In genomic region chr3:153164009-153164550, GRCh38 we compare ENCODE assay signal across 8 cellular contexts. TPM values are rescaled to one million over a fixed set of nuclear protein-coding genes. Genes with fewer than 3 reads are reported as not detected.
DNase-seq lines count a peak whose midpoint lies in the region; ATAC-seq and TF ChIP-seq lines count a peak whose summit lies in the region.

No MANE protein-coding gene starts in this region.

- CTCF ChIA-PET in activated CD4-positive, alpha-beta T cell treated with anti-CD3 and anti-CD28 coated beads, Interleukin-2, amount 10 ng/mL, durations not matched to agents 7 days and 5 days (lab: Charles Lee): interaction anchor here (1.6 kb wide), 2 partner anchors 57 to 467 kb away, joined by 3 to 4 read pairs; no protein-coding TSS in a partner anchor

- H3K4me1 Mint-ChIP-seq in activated CD4-positive, alpha-beta T cell treated with anti-CD3 and anti-CD28 coated beads, Interleukin-2, amount 10 ng/mL, durations not matched to agents 7 days and 5 days: peaks cover 56% of the 10 kb centered on the region
- peaks cover 36% of the 10 kb centered on the region for H3K4me1 Mint-ChIP-seq in activated naive CD8-positive, alpha-beta T cell treated with anti-CD3 and anti-CD28 coated beads, Interleukin-2, amount 10 ng/mL, durations not matched to agents 7 days and 5 days

- no peaks in the 10 kb centered on the region for H3K9me3 Mint-ChIP-seq in activated CD4-positive, alpha-beta T cell treated with anti-CD3 and anti-CD28 coated beads, Interleukin-2, amount 10 ng/mL, durations not matched to agents 7 days and 5 days
- no peaks in the 10 kb centered on the region for H3K9me3 Mint-ChIP-seq in activated naive CD8-positive, alpha-beta T cell treated with anti-CD3 and anti-CD28 coated beads, Interleukin-2, amount 10 ng/mL, durations not matched to agents 7 days and 5 days

- intact Hi-C loops in left lung (cut with DNase I): loop anchor here in 1 of 2 donors (5.0 to 10.0 kb wide), 3 partner anchors 119 to 603 kb away; no protein-coding TSS in a partner anchor

- peaks cover 44% of the 10 kb centered on the region for H3K36me3 Mint-ChIP-seq in activated CD4-positive, alpha-beta T cell treated with anti-CD3 and anti-CD28 coated beads, Interleukin-2, amount 10 ng/mL, durations not matched to agents 7 days and 5 days (ENCODE audit: low read depth)
- peaks cover 5% of the 10 kb centered on the region for H3K36me3 Mint-ChIP-seq in activated naive CD8-positive, alpha-beta T cell treated with anti-CD3 and anti-CD28 coated beads, Interleukin-2, amount 10 ng/mL, durations not matched to agents 7 days and 5 days

- H3K4me3 Mint-ChIP-seq in activated CD4-positive, alpha-beta T cell treated with anti-CD3 and anti-CD28 coated beads, Interleukin-2, amount 10 ng/mL, durations not matched to agents 7 days and 5 days: peak overlapping the region; percentile 99
- H3K4me3 Mint-ChIP-seq in activated naive CD8-positive, alpha-beta T cell treated with anti-CD3 and anti-CD28 coated beads, Interleukin-2, amount 10 ng/mL, durations not matched to agents 7 days and 5 days: peak overlapping the region; percentile 96

- no peaks in the 10 kb centered on the region for H3K9me3 ChIP-seq in left lung
- H3K9me3 ChIP-seq in thymus (ENCODE audit: control insufficient read depth): peaks cover 1% of the 10 kb centered on the region

- ATAC-seq in activated naive CD8-positive, alpha-beta T cell treated with anti-CD3 and anti-CD28 coated beads, Interleukin-2, amount 10 ng/mL, durations not matched to agents 7 days and 5 days (ENCODE audit: low read depth): no peak
- ATAC-seq in left lung: no peak

- 45% methylated on average over 3 of the region's 3 CpGs for WGBS in thymus

- H3K36me3 ChIP-seq in left lung (peaks cover 0 to 2% of the 10 kb centered on the region in 2 donors), thymus (ENCODE audit: control insufficient read depth, insufficient read depth) (no peaks in the 10 kb centered on the region)

- H3K27ac ChIP-seq in left lung (peak overlapping the region in 1 of 2 donors; percentile 97), thymus (ENCODE audit: low read depth) (no peak overlapping the region)

- H3K27ac Mint-ChIP-seq in activated CD4-positive, alpha-beta T cell treated with anti-CD3 and anti-CD28 coated beads, Interleukin-2, amount 10 ng/mL, durations not matched to agents 7 days and 5 days: peak overlapping the region; percentile 99
- peak overlapping the region; percentile 87 for H3K27ac Mint-ChIP-seq in activated naive CD8-positive, alpha-beta T cell treated with anti-CD3 and anti-CD28 coated beads, Interleukin-2, amount 10 ng/mL, durations not matched to agents 7 days and 5 days

- no peaks in the 10 kb centered on the region for H3K27me3 Mint-ChIP-seq in activated CD4-positive, alpha-beta T cell treated with anti-CD3 and anti-CD28 coated beads, Interleukin-2, amount 10 ng/mL, durations not matched to agents 7 days and 5 days
- no peaks in the 10 kb centered on the region for H3K27me3 Mint-ChIP-seq in activated naive CD8-positive, alpha-beta T cell treated with anti-CD3 and anti-CD28 coated beads, Interleukin-2, amount 10 ng/mL, durations not matched to agents 7 days and 5 days

- H3K4me3 ChIP-seq in left lung (peak overlapping the region; percentile 87 to 90), thymus (ENCODE audit: low read length) (peak overlapping the region; percentile 90)

- peaks cover 22 to 58% of the 10 kb centered on the region in 2 donors for H3K4me1 ChIP-seq in left lung
- H3K4me1 ChIP-seq in thymus (ENCODE audit: control insufficient read depth, insufficient read depth, low read length): peaks cover 10% of the 10 kb centered on the region

- DNase-seq in activated CD4-positive, alpha-beta T cell treated with anti-CD3 and anti-CD28 coated beads, Interleukin-2, amount 10 ng/mL, durations not matched to agents 7 days and 5 days: no peak
- DNase-seq in activated CD4-positive, alpha-beta T cell treated with anti-CD3 and anti-CD28 coated beads, Interleukin-2, amount 50 U/mL, for 1 hour: no peak
- DNase-seq in activated naive CD8-positive, alpha-beta T cell treated with anti-CD3 and anti-CD28 coated beads, Interleukin-2, amount 10 ng/mL, durations not matched to agents 7 days and 5 days: no peak
- DNase-seq in left lung (no peak), AG08396 (ENCODE audit: low spot score) (no peak), GF-D8 (lab: John Stamatoyannopoulos, UW) (no peak), GOT3 (lab: John Stamatoyannopoulos, UW) (no peak)

- no peaks in the 10 kb centered on the region for H3K27me3 ChIP-seq in left lung
- no peaks in the 10 kb centered on the region for H3K27me3 ChIP-seq in thymus (ENCODE audit: control insufficient read depth, insufficient read depth)

- TF ChIP-seq CTCF in left lung (IDR thresholded peaks at IDR 0.05): no peak

- POLR2A ChIA-PET in activated CD4-positive, alpha-beta T cell treated with anti-CD3 and anti-CD28 coated beads, Interleukin-2, amount 10 ng/mL, durations not matched to agents 7 days and 5 days (lab: Charles Lee): interaction anchor here (0.6 kb wide), 1 partner anchor 560 kb away, joined by 4 read pairs; no protein-coding TSS in a partner anchor
- POLR2A ChIA-PET in activated naive CD8-positive, alpha-beta T cell treated with anti-CD3 and anti-CD28 coated beads, Interleukin-2, amount 10 ng/mL, durations not matched to agents 7 days and 5 days (lab: Charles Lee): interaction anchor here (0.7 to 6.9 kb wide), 6 partner anchors 28 to 1146 kb away, joined by 3 to 60 read pairs (median 3); partner anchors contain the start of gene P2RY1

RNA-seq across cellular contexts. Expression of gene RAP2B, which starts 2.1 kb away (rescaled TPM):
- 10 to 100 TPM; 22.5 to 23.7 TPM for total RNA-seq in activated CD4-positive, alpha-beta T cell treated with anti-CD3 and anti-CD28 coated beads, Interleukin-2, amount 10 ng/mL, durations not matched to agents 7 days and 5 days
- 10 to 100 TPM; 19.3 to 20.7 TPM for total RNA-seq in activated naive CD8-positive, alpha-beta T cell treated with anti-CD3 and anti-CD28 coated beads, Interleukin-2, amount 10 ng/mL, durations not matched to agents 7 days and 5 days
- 10 to 100 TPM; 22.7 to 31.8 TPM for total RNA-seq in left lung
- 12.3 TPM for polyA plus RNA-seq in thymus
